In genomic region chr22:25360891-25361645, GRCh38 we compare ENCODE assay signal across 19 cellular contexts.
DNase-seq lines count a peak whose midpoint lies in the region; ATAC-seq and TF ChIP-seq lines count a peak whose summit lies in the region.
"Had no signal": no experiment of that assay in that cellular context is flagged by ENCODE, and none has a peak within 500 bp of the region (broad histone marks: within the 10 kb centered on the region; RNA-seq: fewer than 3 reads in every experiment).

No MANE protein-coding gene starts in this region.

- TF ChIP-seq EP300 in suprapubic skin (IDR thresholded peaks at IDR 0.05): no peak

- no peak for TF ChIP-seq POLR2A in suprapubic skin (IDR thresholded peaks at IDR 0.05)

- CTCF ChIA-PET in activated CD8-positive, alpha-beta T cell treated with anti-CD3 and anti-CD28 coated beads for 36 hours (lab: Charles Lee): interaction anchor here (1.1 to 1.5 kb wide), 2 partner anchors 11 to 412 kb away, joined by 4 to 6 read pairs; no protein-coding TSS in a partner anchor

- TF ChIP-seq CTCF in lower lobe of right lung (IDR thresholded peaks at IDR 0.05) (no peak), suprapubic skin (IDR thresholded peaks at IDR 0.05) (no peak)
- no peak for TF ChIP-seq CTCF in activated CD8-positive, alpha-beta T cell treated with anti-CD3 and anti-CD28 coated beads for 36 hours (IDR thresholded peaks at IDR 0.05)

- no peak overlapping the region for H3K4me3 Mint-ChIP-seq in activated T-cell treated with anti-CD3 and anti-CD28 coated beads, Interleukin-2, amount 50 U/mL, for 24 hours
- H3K4me3 Mint-ChIP-seq in activated T-cell treated with anti-CD3 and anti-CD28 coated beads, Interleukin-2, amount 50 U/mL, for 4 hours: no peak overlapping the region
- H3K4me3 Mint-ChIP-seq in activated CD8-positive, alpha-beta T cell treated with anti-CD3 and anti-CD28 coated beads for 36 hours: no peak overlapping the region
- H3K4me3 Mint-ChIP-seq: B cell; CD4-positive, alpha-beta T cell had no signal

- POLR2A ChIA-PET in activated CD8-positive, alpha-beta T cell treated with anti-CD3 and anti-CD28 coated beads for 36 hours (lab: Charles Lee): no interaction called here

- ATAC-seq in activated T-cell treated with anti-CD3 and anti-CD28 coated beads, Interleukin-2, amount 50 U/mL, for 4 hours: no peak
- ATAC-seq in lower lobe of right lung: no peak
- no peak for ATAC-seq in activated CD8-positive, alpha-beta T cell treated with anti-CD3 and anti-CD28 coated beads for 36 hours

- H4K20me1 ChIP-seq in BLaER1: peaks cover 97% of the 10 kb centered on the region

- no peak overlapping the region for H3K9ac ChIP-seq in BLaER1

- H3K27me3 ChIP-seq in BLaER1 (no peaks in the 10 kb centered on the region), lower lobe of right lung (ENCODE audit: low read depth) (no peaks in the 10 kb centered on the region), suprapubic skin (no peaks in the 10 kb centered on the region)

- WGBS in suprapubic skin: no CpG with 5 or more reads among the region's 15 CpGs

- H3K4me1 Mint-ChIP-seq in activated T-cell treated with anti-CD3 and anti-CD28 coated beads, Interleukin-2, amount 50 U/mL, for 24 hours (ENCODE audit: low read depth): no peaks in the 10 kb centered on the region
- H3K4me1 Mint-ChIP-seq in activated T-cell treated with anti-CD3 and anti-CD28 coated beads, Interleukin-2, amount 50 U/mL, for 4 hours (ENCODE audit: low read depth): no peaks in the 10 kb centered on the region
- H3K4me1 Mint-ChIP-seq in activated CD8-positive, alpha-beta T cell treated with anti-CD3 and anti-CD28 coated beads for 36 hours (ENCODE audit: low read depth): no peaks in the 10 kb centered on the region

- peaks cover 98% of the 10 kb centered on the region for H3K4me1 ChIP-seq in BLaER1
- H3K4me1 ChIP-seq in lower lobe of right lung: peaks cover 41% of the 10 kb centered on the region
- H3K4me1 ChIP-seq in suprapubic skin: peaks cover 5% of the 10 kb centered on the region

- H3K9me3 Mint-ChIP-seq in activated T-cell treated with anti-CD3 and anti-CD28 coated beads, Interleukin-2, amount 50 U/mL, for 24 hours: no peaks in the 10 kb centered on the region
- no peaks in the 10 kb centered on the region for H3K9me3 Mint-ChIP-seq in activated T-cell treated with anti-CD3 and anti-CD28 coated beads, Interleukin-2, amount 50 U/mL, for 4 hours
- H3K9me3 Mint-ChIP-seq in activated CD8-positive, alpha-beta T cell treated with anti-CD3 and anti-CD28 coated beads for 36 hours: no peaks in the 10 kb centered on the region
- H3K9me3 Mint-ChIP-seq: CD4-positive, alpha-beta T cell had no signal

- H3K27ac ChIP-seq in BLaER1 (peak overlapping the region; percentile 43; the same call in 1 of the 2 replicates), lower lobe of right lung (no peak overlapping the region), suprapubic skin (no peak overlapping the region)
- H3K27ac ChIP-seq: RWPE1 had no signal

- peak; percentile 16 for DNase-seq in activated T-cell treated with anti-CD3 and anti-CD28 coated beads, Interleukin-2, amount 50 U/mL, for 24 hours
- DNase-seq in activated T-cell treated with anti-CD3 and anti-CD28 coated beads, Interleukin-2, amount 50 U/mL, for 4 hours: no peak
- peak; percentile 12 for DNase-seq in lower lobe of right lung
- DNase-seq in suprapubic skin (ENCODE audit: low spot score in 2 of 2): peak; percentile 29 to 65
- no peak for DNase-seq in activated CD8-positive, alpha-beta T cell treated with anti-CD3 and anti-CD28 coated beads for 36 hours
- no peak for DNase-seq in glomerular visceral epithelial cell (ENCODE audit: extremely low spot score)
- DNase-seq in stimulated activated CD4-positive, alpha-beta T cell treated with anti-CD3 and anti-CD28 coated beads, Interleukin-2, amount 100 ng/mL, for 48 hours: no peak
- DNase-seq: DMS153, GDM1, KBM-7, NCI-H1105, NCI-H1694 treated with DMSO at 0.1 percent for 48 hours, NCI-H226, NCI-H524 treated with DMSO at 0.1 percent for 48 hours, PC-3 had no signal

- peaks cover 54% of the 10 kb centered on the region for H3K36me3 Mint-ChIP-seq in activated T-cell treated with anti-CD3 and anti-CD28 coated beads, Interleukin-2, amount 50 U/mL, for 24 hours (ENCODE audit: low read depth)
- peaks cover 16% of the 10 kb centered on the region for H3K36me3 Mint-ChIP-seq in activated T-cell treated with anti-CD3 and anti-CD28 coated beads, Interleukin-2, amount 50 U/mL, for 4 hours (ENCODE audit: insufficient read depth)
- peaks cover 10% of the 10 kb centered on the region for H3K36me3 Mint-ChIP-seq in activated CD8-positive, alpha-beta T cell treated with anti-CD3 and anti-CD28 coated beads for 36 hours (ENCODE audit: low read depth)

- H3K4me3 ChIP-seq in BLaER1 (no peak overlapping the region), lower lobe of right lung (no peak overlapping the region), suprapubic skin (no peak overlapping the region)

- peaks cover 95% of the 10 kb centered on the region for H3K36me3 ChIP-seq in BLaER1
- H3K36me3 ChIP-seq in lower lobe of right lung: peaks cover 39% of the 10 kb centered on the region
- H3K36me3 ChIP-seq in suprapubic skin: peaks cover 36% of the 10 kb centered on the region

- H3K9me3 ChIP-seq in BLaER1 (no peaks in the 10 kb centered on the region), lower lobe of right lung (no peaks in the 10 kb centered on the region), suprapubic skin (no peaks in the 10 kb centered on the region)

- H3K27ac Mint-ChIP-seq in activated T-cell treated with anti-CD3 and anti-CD28 coated beads, Interleukin-2, amount 50 U/mL, for 24 hours: no peak overlapping the region
- H3K27ac Mint-ChIP-seq in activated CD8-positive, alpha-beta T cell treated with anti-CD3 and anti-CD28 coated beads for 36 hours: no peak overlapping the region
- H3K27ac Mint-ChIP-seq: B cell; CD4-positive, alpha-beta T cell had no signal

- intact Hi-C loops in lower lobe of right lung (cut with DNase I): no loop called here
- intact Hi-C loops in activated CD8-positive, alpha-beta T cell treated with anti-CD3 and anti-CD28 coated beads for 36 hours (cut with micrococcal nuclease): no loop called here

- peak overlapping the region; percentile 81; the same call in 1 of the 2 replicates for H3K4me2 ChIP-seq in BLaER1

- H3K27me3 Mint-ChIP-seq in activated T-cell treated with anti-CD3 and anti-CD28 coated beads, Interleukin-2, amount 50 U/mL, for 24 hours: no peaks in the 10 kb centered on the region
- H3K27me3 Mint-ChIP-seq in activated T-cell treated with anti-CD3 and anti-CD28 coated beads, Interleukin-2, amount 50 U/mL, for 4 hours (ENCODE audit: low read depth): no peaks in the 10 kb centered on the region
- H3K27me3 Mint-ChIP-seq in activated CD8-positive, alpha-beta T cell treated with anti-CD3 and anti-CD28 coated beads for 36 hours: no peaks in the 10 kb centered on the region
- H3K27me3 Mint-ChIP-seq: B cell; CD4-positive, alpha-beta T cell had no signal

Comparison
In these comparisons a context has a peak if more than half of its experiments do, and no peak if none do; other contexts are left out.
1. DNase-seq: peak in activated T-cell treated with anti-CD3 and anti-CD28 coated beads, Interleukin-2, amount 50 U/mL, for 24 hours (single experiment), lower lobe of right lung (single experiment) and suprapubic skin (2 of 2); none in activated T-cell treated with anti-CD3 and anti-CD28 coated beads, Interleukin-2, amount 50 U/mL, for 4 hours (single experiment), activated CD8-positive, alpha-beta T cell treated with anti-CD3 and anti-CD28 coated beads for 36 hours (single experiment), glomerular visceral epithelial cell (single experiment) and stimulated activated CD4-positive, alpha-beta T cell treated with anti-CD3 and anti-CD28 coated beads, Interleukin-2, amount 100 ng/mL, for 48 hours (0 of 2).